Comparison of ENCODE assay signal across 16 cellular contexts in genomic region chr1:228185641-228185965, GRCh38. TPM values are rescaled to one million over a fixed set of nuclear protein-coding genes. Genes with fewer than 3 reads are reported as not detected.
DNase-seq lines count a peak whose midpoint lies in the region; ATAC-seq, FAIRE-seq and TF ChIP-seq lines count a peak whose summit lies in the region.
"Had no signal": no experiment of that assay in that cellular context is flagged by ENCODE, and none has a peak within 500 bp of the region (broad histone marks: within the 10 kb centered on the region; RNA-seq: fewer than 3 reads in every experiment).

No MANE protein-coding gene starts in this region.

- peaks cover 24 to 42% (median 30%) of the 10 kb centered on the region in 4 donors for H3K4me1 Mint-ChIP-seq in CD4-positive, alpha-beta memory T cell
- H3K4me1 Mint-ChIP-seq: nephron had no signal

- peak overlapping the region; percentile 52 to 81 (median 71) for H3K4me3 Mint-ChIP-seq in CD4-positive, alpha-beta memory T cell
- H3K4me3 Mint-ChIP-seq: nephron had no signal

- no peaks in the 10 kb centered on the region for H3K36me3 ChIP-seq in CD4-positive, alpha-beta memory T cell (ENCODE audit: insufficient read depth, low read length)
- H3K36me3 ChIP-seq in lower lobe of right lung = no peaks in the 10 kb centered on the region
- H3K36me3 ChIP-seq: BLaER1, thoracic aorta had no signal

- no peak for FAIRE-seq in frontal cortex (lab: Jason Lieb, UNC)

- peak; percentile 31 to 46 for ATAC-seq in lower lobe of right lung
- ATAC-seq in left colon = no peak

- H3K36me3 Mint-ChIP-seq in CD4-positive, alpha-beta memory T cell = peaks cover 0 to 4% of the 10 kb centered on the region in 2 donors

- peaks cover 0 to 2% of the 10 kb centered on the region in 2 donors for H3K27me3 Mint-ChIP-seq in CD4-positive, alpha-beta memory T cell

- H3K27ac ChIP-seq in CD4-positive, alpha-beta memory T cell (ENCODE audit: low read depth, low read length) = peak overlapping the region; percentile 32
- H3K27ac ChIP-seq in lower lobe of right lung = no peak overlapping the region
- H3K27ac ChIP-seq: BLaER1, thoracic aorta had no signal

- peaks cover 26% of the 10 kb centered on the region for H3K4me1 ChIP-seq in CD4-positive, alpha-beta memory T cell (ENCODE audit: insufficient read depth, low read length)
- peaks cover 8% of the 10 kb centered on the region for H3K4me1 ChIP-seq in lower lobe of right lung
- H3K4me1 ChIP-seq: BLaER1 had no signal

- H3K27ac Mint-ChIP-seq in CD4-positive, alpha-beta memory T cell = peak overlapping the region; percentile 93 to 96 (median 94)
- H3K27ac Mint-ChIP-seq: nephron had no signal

- H3K9me3 Mint-ChIP-seq in CD4-positive, alpha-beta memory T cell = peaks cover 0 to 4% (median 0%) of the 10 kb centered on the region in 8 donors

- DNase-seq in CD4-positive, alpha-beta memory T cell = peak; percentile 71 to 93 (median 81)
- DNase-seq in ELF-1 (ENCODE audit: low read depth, low spot score) (peak; percentile 55), lower lobe of right lung (no peak), frontal cortex (ENCODE audit: low spot score in 2 of 2) (no peak), A172 (ENCODE audit: low spot score) (no peak), left colon (no peak)
- DNase-seq in activated CD8-positive, alpha-beta memory T cell treated with anti-CD3 and anti-CD28 coated beads, Interleukin-2, amount 50 U/mL, for 1 hour (ENCODE audit: extremely low read depth) = peak; percentile 19
- DNase-seq: amygdala; foreskin melanocyte; Kasumi-1; NCI-H1417 treated with DMSO at 0.1 percent for 48 hours; NCI-H226; NK-92 treated with Interleukin-12 subunit alpha and Interleukin-12 subunit beta, amount 100 ng/mL, for 24 hours had no signal

- intact Hi-C loops in CD4-positive, alpha-beta memory T cell (cut with micrococcal nuclease) = loop anchor here (1.0 kb wide), 1 partner anchor 20 kb away; the partner anchor contains the start of gene IBA57
- intact Hi-C loops in lower lobe of right lung (cut with DNase I) = no loop called here
- intact Hi-C loops in left colon (cut with DNase I, micrococcal nuclease) = no loop called here

- H3K4me3 ChIP-seq in CD4-positive, alpha-beta memory T cell (ENCODE audit: low read length in 2 of 2) = no peak overlapping the region
- no peak overlapping the region for H3K4me3 ChIP-seq in lower lobe of right lung
- H3K4me3 ChIP-seq: BLaER1, thoracic aorta had no signal

- TF ChIP-seq CTCF in lower lobe of right lung (IDR thresholded peaks at IDR 0.05) = no peak

- POLR2A ChIA-PET in CD4-positive, alpha-beta memory T cell (lab: Charles Lee; ENCODE audit: partially characterized antibody) = interaction anchor here (0.6 to 0.8 kb wide), 3 partner anchors 28 to 318 kb away, joined by 3 to 5 read pairs (median 3); no protein-coding TSS in a partner anchor

- CTCF ChIA-PET in CD4-positive, alpha-beta memory T cell (lab: Charles Lee; ENCODE audit: partially characterized antibody) = interaction anchor here (1.4 kb wide), 1 partner anchor 15 kb away, joined by 4 read pairs; no protein-coding TSS in a partner anchor

- H3K9me3 ChIP-seq in CD4-positive, alpha-beta memory T cell (ENCODE audit: control insufficient read depth in 1 of 2, low read length in 2 of 2) = no peaks in the 10 kb centered on the region
- no peaks in the 10 kb centered on the region for H3K9me3 ChIP-seq in lower lobe of right lung
- H3K9me3 ChIP-seq: BLaER1, thoracic aorta had no signal

- no peaks in the 10 kb centered on the region for H3K27me3 ChIP-seq in CD4-positive, alpha-beta memory T cell (ENCODE audit: insufficient read depth, low read length)
- no peaks in the 10 kb centered on the region for H3K27me3 ChIP-seq in lower lobe of right lung (ENCODE audit: low read depth)
- H3K27me3 ChIP-seq: BLaER1 had no signal

RNA-seq across cellular contexts. Expression of gene IBA57, which starts 20.0 kb away (rescaled TPM):
- 10 to 100 TPM; 10.9 to 12.0 TPM for total RNA-seq in CD4-positive, alpha-beta memory T cell
- 1 to 10 TPM; 1.3 to 2.9 TPM for polyA plus RNA-seq in CD4-positive, alpha-beta memory T cell
- total RNA-seq in lower lobe of right lung (10.7 TPM), frontal cortex (2.9 TPM), left colon (1 to 10 TPM; 9.3 to 9.4 TPM)
- total RNA-seq in A172 (2014; rRNA removed; shearing (Covaris generic)) = 7.4 and 8.5 TPM in 2 replicates

RNA-seq across cellular contexts. Expression of gene OBSCN, which starts 22.2 kb away (rescaled TPM):
- total RNA-seq in CD4-positive, alpha-beta memory T cell = 10 to 100 TPM; 76.0 to 91.4 TPM
- 1 to 10 TPM in 1 of 2 donors, under 1 TPM in 1; 0.19 to 3.5 TPM for polyA plus RNA-seq in CD4-positive, alpha-beta memory T cell
- total RNA-seq in lower lobe of right lung (35.6 TPM), frontal cortex (30.2 TPM), left colon (1 to 10 TPM; 5.3 to 8.0 TPM)
- total RNA-seq in A172 (2014; rRNA removed; shearing (Covaris generic)) = 9.9 and 11.5 TPM in 2 replicates

RNA-seq across cellular contexts. Expression of gene GJC2, which starts 35.9 kb away (rescaled TPM):
- under 1 TPM; 0.61 to 0.80 TPM for total RNA-seq in CD4-positive, alpha-beta memory T cell
- polyA plus RNA-seq in CD4-positive, alpha-beta memory T cell = not detected
- 6.0 TPM for total RNA-seq in lower lobe of right lung
- 0.82 TPM for total RNA-seq in frontal cortex
- 6.6 and 16.8 TPM in 2 replicates for total RNA-seq in A172 (2014; rRNA removed; shearing (Covaris generic))
- 1 to 10 TPM in 1 of 2 donors, under 1 TPM in 1; 0.49 to 1.5 TPM for total RNA-seq in left colon

RNA-seq across cellular contexts. Expression of gene GUK1, which starts 45.5 kb away (rescaled TPM):
- 100 to 1,000 TPM; 179 to 185 TPM for total RNA-seq in CD4-positive, alpha-beta memory T cell
- polyA plus RNA-seq in CD4-positive, alpha-beta memory T cell = 100 to 1,000 TPM; 382 to 488 TPM
- 192 TPM for total RNA-seq in lower lobe of right lung
- total RNA-seq in frontal cortex = 130 TPM
- 407 and 501 TPM in 2 replicates for total RNA-seq in A172 (2014; rRNA removed; shearing (Covaris generic))
- 100 to 1,000 TPM; 175 to 176 TPM for total RNA-seq in left colon

Comparison
In these comparisons a context has a peak if more than half of its experiments do, and no peak if none do; other contexts are left out.
1. DNase-seq: peak in CD4-positive, alpha-beta memory T cell (5 of 5), ELF-1 (single experiment) and activated CD8-positive, alpha-beta memory T cell treated with anti-CD3 and anti-CD28 coated beads, Interleukin-2, amount 50 U/mL, for 1 hour (single experiment); none in lower lobe of right lung (single experiment), frontal cortex (0 of 2), A172 (single experiment) and left colon (0 of 2).